Comparison of ENCODE assay signal across 12 cellular contexts in genomic region chr4:56613101-56613862, GRCh38.
A peak's percentile ranks its signal among the peaks of the same experiment; 100 is the strongest.
DNase-seq lines count a peak whose midpoint lies in the region; ATAC-seq and TF ChIP-seq lines count a peak whose summit lies in the region.
"Had no signal": no experiment of that assay in that cellular context is flagged by ENCODE, and none has a peak within 500 bp of the region (broad histone marks: within the 10 kb centered on the region; RNA-seq: fewer than 3 reads in every experiment).

No MANE protein-coding gene starts in this region.

- peak; percentile 78 for DNase-seq in ELR (ENCODE audit: low read depth)
- peak; percentile 62 for DNase-seq in RWPE1 (ENCODE audit: low spot score)
- peak; percentile 77 for DNase-seq in fibroblast of peridontal ligament (ENCODE audit: extremely low read depth)
- peak; percentile 10 to 39 for DNase-seq in trophoblast cell
- DNase-seq in effector memory CD4-positive, alpha-beta T cell: no peak
- no peak for DNase-seq in DMS53 (lab: John Stamatoyannopoulos, UW)
- DNase-seq: CD4-positive, CD25-positive, alpha-beta regulatory T cell; dorsolateral prefrontal cortex; naive thymus-derived CD8-positive, alpha-beta T cell; NCI-H2029 had no signal

- H4K91ac ChIP-seq in trophoblast cell (ENCODE audit: low read depth, low read length): no peak overlapping the region

- H4K12ac ChIP-seq in trophoblast cell (ENCODE audit: low read depth, low read length): no peak overlapping the region

- no peak for TF ChIP-seq CTCF in RWPE1 (conservative IDR thresholded peaks at IDR 0.05; ENCODE audit: low read depth)

- H2AK5ac ChIP-seq in trophoblast cell (ENCODE audit: low read length): no peak overlapping the region

- H3K23ac ChIP-seq in trophoblast cell (ENCODE audit: low read length): no peak overlapping the region

- H3K4me3 ChIP-seq in trophoblast cell (ENCODE audit: low read depth, low read length): no peak overlapping the region
- H3K4me3 ChIP-seq in effector memory CD4-positive, alpha-beta T cell (ENCODE audit: insufficient read depth, low read depth, low read length, poor library complexity, severe bottlenecking): no peak overlapping the region
- H3K4me3 ChIP-seq: dorsolateral prefrontal cortex had no signal

- H2BK5ac ChIP-seq in trophoblast cell (ENCODE audit: low read depth, low read length, poor library complexity): no peak overlapping the region

- no peak overlapping the region for H3K18ac ChIP-seq in trophoblast cell (ENCODE audit: low read length)

- no peak overlapping the region for H2BK120ac ChIP-seq in trophoblast cell (ENCODE audit: insufficient read depth, low read length, poor library complexity)

- no peak overlapping the region for H3K4me2 ChIP-seq in trophoblast cell (ENCODE audit: low read length)

- H3K79me1 ChIP-seq in trophoblast cell (ENCODE audit: low read length): no peaks in the 10 kb centered on the region

- WGBS in trophoblast cell (ENCODE audit: extremely low coverage, insufficient coverage, insufficient read length): no CpG with 5 or more reads among the region's 5 CpGs

- H2AFZ ChIP-seq in trophoblast cell (ENCODE audit: insufficient read depth, low read length, poor library complexity): no peak overlapping the region

- H3K4ac ChIP-seq in trophoblast cell (ENCODE audit: low read depth, low read length): no peak overlapping the region

- H4K8ac ChIP-seq in trophoblast cell (ENCODE audit: low read depth, low read length): no peak overlapping the region

- no peak overlapping the region for H2BK12ac ChIP-seq in trophoblast cell (ENCODE audit: low read length)

- H3K36me3 ChIP-seq in trophoblast cell (ENCODE audit: control insufficient read depth in 1 of 2, insufficient read depth in 2 of 2, low read length in 2 of 2): no peaks in the 10 kb centered on the region
- H3K36me3 ChIP-seq in effector memory CD4-positive, alpha-beta T cell (ENCODE audit: control insufficient read depth, insufficient read depth, low read length): no peaks in the 10 kb centered on the region

- H3K14ac ChIP-seq in trophoblast cell (ENCODE audit: low read length): no peak overlapping the region

- POLR2A ChIA-PET in RWPE1 (lab: Yijun Ruan, JAX; ENCODE audit: low non-redundant PET): no interaction called here

- CTCF ChIA-PET in RWPE1 (lab: Yijun Ruan, JAX): interaction anchor here (0.6 to 0.9 kb wide), 3 partner anchors 29 to 140 kb away, joined by 3 to 9 read pairs (median 5); no protein-coding TSS in a partner anchor

- H3K27ac ChIP-seq in RWPE1 (peak overlapping the region; percentile 96), trophoblast cell (ENCODE audit: low read depth, low read length) (no peak overlapping the region)
- H3K27ac ChIP-seq in effector memory CD4-positive, alpha-beta T cell (ENCODE audit: insufficient read depth, low read length, poor library complexity, severe bottlenecking): no peak overlapping the region
- H3K27ac ChIP-seq: dorsolateral prefrontal cortex had no signal

- H3K27me3 ChIP-seq in trophoblast cell (ENCODE audit: insufficient read depth, low read length): peaks cover 4% of the 10 kb centered on the region
- H3K27me3 ChIP-seq in effector memory CD4-positive, alpha-beta T cell (replicated peaks; ENCODE audit: control insufficient read depth, insufficient read depth, low read length, poor library complexity, severe bottlenecking): no peaks in the 10 kb centered on the region

- no peak for ATAC-seq in HG03196 (IDR thresholded peaks at IDR 0.05; ENCODE audit: unreplicated experiment)
- ATAC-seq in GM21423 (IDR thresholded peaks at IDR 0.05; ENCODE audit: unreplicated experiment): no peak
- ATAC-seq: naive thymus-derived CD8-positive, alpha-beta T cell had no signal

- no peak overlapping the region for H3K9ac ChIP-seq in trophoblast cell (ENCODE audit: low read length)

- peaks cover 3% of the 10 kb centered on the region for H3K9me3 ChIP-seq in trophoblast cell (ENCODE audit: insufficient read depth, low read depth, low read length)
- H3K9me3 ChIP-seq in effector memory CD4-positive, alpha-beta T cell (ENCODE audit: control insufficient read depth, low read length): no peaks in the 10 kb centered on the region

- H3K4me1 ChIP-seq in trophoblast cell (ENCODE audit: control insufficient read depth in 1 of 2, insufficient read depth in 2 of 2, low read length in 2 of 2): peaks cover 3 to 6% of the 10 kb centered on the region in 2 experiments
- no peaks in the 10 kb centered on the region for H3K4me1 ChIP-seq in effector memory CD4-positive, alpha-beta T cell (ENCODE audit: control insufficient read depth, insufficient read depth, low read length, poor library complexity, severe bottlenecking)

- no peaks in the 10 kb centered on the region for H3K79me2 ChIP-seq in trophoblast cell (ENCODE audit: control insufficient read depth, insufficient read depth, low read length, poor library complexity)

Comparison
In these comparisons a context has a peak if more than half of its experiments do, and no peak if none do; other contexts are left out.
1. DNase-seq: peak in ELR (single experiment), RWPE1 (single experiment), fibroblast of peridontal ligament (single experiment) and trophoblast cell (2 of 2); none in effector memory CD4-positive, alpha-beta T cell (0 of 3) and DMS53 (single experiment).